In genomic region chr19:18155095-18156087, GRCh38 we compare ENCODE assay signal across 18 cellular contexts. TPM values are rescaled to one million over a fixed set of nuclear protein-coding genes. Genes with fewer than 3 reads are reported as not detected.
A peak's percentile ranks its signal among the peaks of the same experiment; 100 is the strongest.
DNase-seq lines count a peak whose midpoint lies in the region; ATAC-seq, FAIRE-seq and TF ChIP-seq lines count a peak whose summit lies in the region.
"Had no signal": no experiment of that assay in that cellular context is flagged by ENCODE, and none has a peak within 500 bp of the region (broad histone marks: within the 10 kb centered on the region; RNA-seq: fewer than 3 reads in every experiment).

No MANE protein-coding gene starts in this region.

- H3K4me2 ChIP-seq in GM12878 (ENCODE audit: control insufficient read depth, insufficient read depth): no peak overlapping the region

- TF ChIP-seq POLR2A in GM12878 (IDR thresholded peaks at IDR 0.05; ENCODE audit: low read depth, low read length) (peak; percentile 20; the same call in 1 of the 2 replicates), suprapubic skin (IDR thresholded peaks at IDR 0.05) (no peak)

- H3K4me3 ChIP-seq in LNCaP clone FGC (ENCODE audit: low read depth, low read length) (peak overlapping the region; percentile 15), GM12878 (no peak overlapping the region), lower lobe of right lung (peak overlapping the region; percentile 7), suprapubic skin (peak overlapping the region; percentile 13)

- in situ Hi-C loops in GM12878 (cut with MboI): no loop called here

- DNase-seq in LNCaP clone FGC (ENCODE audit: low read depth): no peak
- no peak for DNase-seq in GM12878 (ENCODE audit: low read depth, low spot score)
- peak; percentile 75 for DNase-seq in lower lobe of right lung
- DNase-seq in suprapubic skin (ENCODE audit: low spot score in 2 of 2): no peak
- no peak for DNase-seq in NCI-H1417 (lab: John Stamatoyannopoulos, UW)
- no peak for DNase-seq in stimulated activated CD4-positive, alpha-beta T cell treated with anti-CD3 and anti-CD28 coated beads, Interleukin-15, amount 100 ng/mL, for 24 hours
- DNase-seq: activated CD8-positive, alpha-beta memory T cell treated with anti-CD3 and anti-CD28 coated beads for 24 hours; activated naive CD8-positive, alpha-beta T cell treated with anti-CD3 and anti-CD28 coated beads, Interleukin-2, amount 10 ng/mL, durations not matched to agents 7 days and 5 days; Kasumi-1; midbrain; NCI-H187 treated with DMSO at 0.1 percent for 48 hours; retina; RPMI8226; stimulated activated naive CD8-positive, alpha-beta T cell treated with anti-CD3 and anti-CD28 coated beads, Interleukin-15, Interleukin-2, amounts not matched to agents 100 U/mL and 50 U/mL, for 24 hours; T1000 had no signal

- H3K36me3 ChIP-seq in GM12878 (ENCODE audit: control insufficient read depth in 2 of 2, insufficient read depth in 2 of 2, low read length in 1 of 2) (peaks cover 0 to 6% of the 10 kb centered on the region in 2 experiments; a peak in 3 of 4 replicates), lower lobe of right lung (peaks cover 12% of the 10 kb centered on the region), suprapubic skin (no peaks in the 10 kb centered on the region)

- H3K27ac ChIP-seq in GM12878 (ENCODE audit: control insufficient read depth, insufficient read depth): no peak overlapping the region
- H3K27ac ChIP-seq in lower lobe of right lung: peak overlapping the region; percentile 38
- H3K27ac ChIP-seq in suprapubic skin: peak overlapping the region; percentile 28

- no peak overlapping the region for H3K9ac ChIP-seq in GM12878 (ENCODE audit: control insufficient read depth, insufficient read depth, low read length)

- CTCF ChIA-PET in GM12878 (lab: Yijun Ruan, JAX): interaction anchor here (0.5 to 2.0 kb wide), 4 partner anchors 13 to 268 kb away, joined by 3 to 6 read pairs (median 4); no protein-coding TSS in a partner anchor

- no peak for TF ChIP-seq RAD21 in GM12878 (IDR thresholded peaks at IDR 0.05; ENCODE audit: insufficient read depth, low read depth, low read length)

- no peak for TF ChIP-seq EP300 in GM12878 (IDR thresholded peaks at IDR 0.05; ENCODE audit: borderline replicate concordance in 1 of 2, control insufficient read depth in 1 of 2, low read depth in 2 of 2, low read length in 2 of 2)
- TF ChIP-seq EP300 in suprapubic skin (IDR thresholded peaks at IDR 0.05): no peak

- H3K27me3 ChIP-seq in GM12878 (replicated peaks in 1 of 2; ENCODE audit: control insufficient read depth in 2 of 2, insufficient read depth in 2 of 2, low read length in 1 of 2) (no peaks in the 10 kb centered on the region), lower lobe of right lung (ENCODE audit: low read depth) (no peaks in the 10 kb centered on the region), suprapubic skin (no peaks in the 10 kb centered on the region)

- RAD21 ChIA-PET in GM12878 (lab: Charles Lee; ENCODE audit: unreplicated experiment): no interaction called here

- no peak for FAIRE-seq in GM12878 (lab: Jason Lieb, UNC)

- no peak overlapping the region for H2AFZ ChIP-seq in GM12878 (ENCODE audit: control insufficient read depth, low read depth, low read length)
- H2AFZ ChIP-seq: GM23338 had no signal

- ATAC-seq in GM12878: no peak
- no peak for ATAC-seq in lower lobe of right lung
- no peak for ATAC-seq in GM18870 (IDR thresholded peaks at IDR 0.05; ENCODE audit: unreplicated experiment)
- ATAC-seq: GM23338; stimulated activated naive CD8-positive, alpha-beta T cell treated with anti-CD3 and anti-CD28 coated beads, Interleukin-15, Interleukin-2, amounts not matched to agents 100 U/mL and 50 U/mL, for 24 hours had no signal

- peaks cover 16% of the 10 kb centered on the region for H3K4me1 ChIP-seq in GM12878 (ENCODE audit: control insufficient read depth, insufficient read depth, low read length)
- peaks cover 48% of the 10 kb centered on the region for H3K4me1 ChIP-seq in lower lobe of right lung
- peaks cover 69% of the 10 kb centered on the region for H3K4me1 ChIP-seq in suprapubic skin

- POLR2A ChIA-PET in GM12878 (lab: Charles Lee): interaction anchor here (0.6 kb wide), 2 partner anchors 85 to 191 kb away, joined by 4 to 6 read pairs; no protein-coding TSS in a partner anchor

- no peaks in the 10 kb centered on the region for H4K20me1 ChIP-seq in GM12878 (ENCODE audit: control insufficient read depth, insufficient read depth)

- intact Hi-C loops in GM12878 (cut with micrococcal nuclease; ENCODE audit: unreplicated experiment): no loop called here
- intact Hi-C loops in lower lobe of right lung (cut with DNase I): no loop called here

- SMC1A ChIA-PET in GM12878 (lab: Charles Lee; ENCODE audit: uncharacterized antibody, unreplicated experiment): interaction anchor here (0.9 to 1.2 kb wide), 2 partner anchors 42 to 44 kb away, joined by 3 read pairs; no protein-coding TSS in a partner anchor

- peaks cover 11% of the 10 kb centered on the region for H3K79me2 ChIP-seq in GM12878 (ENCODE audit: control insufficient read depth, insufficient read depth, low read length)

- WGBS in GM12878 (ENCODE audit: insufficient coverage, insufficient replicate concordance, low lambda C conversion rate, missing lambda C conversion rate): 95% methylated on average over 36 of the region's 43 CpGs
- 79% methylated on average over 5 of the region's 43 CpGs for WGBS in suprapubic skin

- TF ChIP-seq CTCF in LNCaP clone FGC (IDR thresholded peaks at IDR 0.05; ENCODE audit: control insufficient read depth, extremely low read depth, insufficient read depth) (no peak), GM12878 (IDR thresholded peaks at IDR 0.05 in 2 of 3, conservative IDR thresholded peaks at IDR 0.05 in 1 of 3; ENCODE audit: control insufficient read depth in 2 of 3, extremely low read depth in 1 of 3, insufficient read depth in 1 of 3, low read depth in 3 of 3, low read length in 3 of 3) (no peak), lower lobe of right lung (IDR thresholded peaks at IDR 0.05) (no peak), suprapubic skin (IDR thresholded peaks at IDR 0.05) (no peak)

- BruUV-seq in GM12878 (replicated peaks; lab: Mats Ljungman, UMichigan): no TSS peak

- H3K9me3 ChIP-seq in GM12878 (replicated peaks; ENCODE audit: control insufficient read depth, insufficient read depth, low read length) (no peaks in the 10 kb centered on the region), lower lobe of right lung (no peaks in the 10 kb centered on the region), suprapubic skin (no peaks in the 10 kb centered on the region)
- H3K9me3 ChIP-seq: Caco-2 had no signal

RNA-seq across cellular contexts. Expression of gene PIK3R2, which starts 2.4 kb away (rescaled TPM):
- 11.5 and 13.9 TPM in 2 replicates for total RNA-seq in GM12878 (2013; cell fraction: nucleolus; rRNA removed)
- total RNA-seq in GM12878 (2014; rRNA removed) (6.3 and 8.0 TPM in 2 replicates), GM12878 (2014; rRNA removed; fragmentation: Illumina TruSeq; extraction: Trizol) (1.9 and 3.9 TPM in 2 replicates), GM12878 (2021) (22.6 and 23.3 TPM in 2 replicates), lower lobe of right lung (21.6 TPM), suprapubic skin (10 to 100 TPM; 14.1 to 25.9 (median 19.5) TPM)
- polyA plus RNA-seq in GM12878 (2011; ENCODE audit: low read depth): 4.0 TPM
- polyA plus RNA-seq in GM12878 (2011; rRNA removed) (2.9 and 6.4 TPM in 2 replicates), GM12878 (2014; fragmentation: Illumina TruSeq; extraction: Trizol) (0.73 and 3.4 TPM in 2 replicates), GM12878 (2014; fragmentation: Nextera tagmentation; extraction: Ambion mirVana) (under 1 TPM; 0.26 to 0.75 TPM), GM12878 (2014; rRNA removed) (5.2 and 5.8 TPM in 2 replicates), GM12878 (2016; fragmentation: Nextera tagmentation; extraction: Ambion mirVana) (1 to 10 TPM; 1.1 TPM)
- 5.3 and 6.3 TPM in 2 replicates for polyA plus RNA-seq in GM12878 (2011; cell fraction: cytosol; rRNA removed)
- 10.3 and 15.7 TPM in 2 replicates for polyA plus RNA-seq in GM12878 (2011; cell fraction: nucleus; rRNA removed)
- 6.4 and 8.5 TPM in 2 replicates for polyA plus RNA-seq in GM12878 (2012)
- 6.4 and 9.5 TPM in 2 replicates for polyA minus RNA-seq in GM12878 (2011; rRNA and poly(A)+ RNA removed)
- polyA minus RNA-seq in GM12878 (2011; cell fraction: cytosol; rRNA and poly(A)+ RNA removed): 2.9 and 8.8 TPM in 2 replicates
- polyA minus RNA-seq in GM12878 (2011; cell fraction: nucleus; rRNA and poly(A)+ RNA removed): 2.1 and 3.8 TPM in 2 replicates

RNA-seq across cellular contexts. Expression of gene IFI30, which starts 18.2 kb away (rescaled TPM):
- total RNA-seq in GM12878 (2013; cell fraction: nucleolus; rRNA removed): 168 and 207 TPM in 2 replicates
- total RNA-seq in GM12878 (2014; rRNA removed): 747 and 845 TPM in 2 replicates
- total RNA-seq in GM12878 (2014; rRNA removed; fragmentation: Illumina TruSeq; extraction: Trizol): 221 and 225 TPM in 2 replicates
- 301 and 314 TPM in 2 replicates for total RNA-seq in GM12878 (2021)
- 218 TPM for polyA plus RNA-seq in GM12878 (2011; ENCODE audit: low read depth)
- polyA plus RNA-seq in GM12878 (2011; rRNA removed): 232 and 365 TPM in 2 replicates
- 606 and 650 TPM in 2 replicates for polyA plus RNA-seq in GM12878 (2011; cell fraction: cytosol; rRNA removed)
- polyA plus RNA-seq in GM12878 (2011; cell fraction: nucleus; rRNA removed): 189 and 350 TPM in 2 replicates
- 260 and 337 TPM in 2 replicates for polyA plus RNA-seq in GM12878 (2012)
- polyA plus RNA-seq in GM12878 (2014; fragmentation: Illumina TruSeq; extraction: Trizol): 147 and 257 TPM in 2 replicates
- 1,000 to 10,000 TPM; 1,054 to 1,112 TPM for polyA plus RNA-seq in GM12878 (2014; fragmentation: Nextera tagmentation; extraction: Ambion mirVana)
- polyA plus RNA-seq in GM12878 (2014; rRNA removed): 492 and 678 TPM in 2 replicates
- 100 to 1,000 TPM; 445 to 456 TPM for polyA plus RNA-seq in GM12878 (2016; fragmentation: Nextera tagmentation; extraction: Ambion mirVana)
- 327 and 421 TPM in 2 replicates for polyA minus RNA-seq in GM12878 (2011; rRNA and poly(A)+ RNA removed)
- 126 and 162 TPM in 2 replicates for polyA minus RNA-seq in GM12878 (2011; cell fraction: cytosol; rRNA and poly(A)+ RNA removed)
- 67.9 and 87.0 TPM in 2 replicates for polyA minus RNA-seq in GM12878 (2011; cell fraction: nucleus; rRNA and poly(A)+ RNA removed)
- 682 TPM for total RNA-seq in lower lobe of right lung
- total RNA-seq in suprapubic skin: 10 to 100 TPM; 13.4 to 37.2 (median 35.1) TPM

RNA-seq across cellular contexts. Expression of gene MPV17L2, which starts 37.6 kb away (rescaled TPM):
- 3.3 and 7.4 TPM in 2 replicates for total RNA-seq in GM12878 (2013; cell fraction: nucleolus; rRNA removed)
- total RNA-seq in GM12878 (2014; rRNA removed): 26.7 and 32.0 TPM in 2 replicates
- 13.6 and 15.4 TPM in 2 replicates for total RNA-seq in GM12878 (2014; rRNA removed; fragmentation: Illumina TruSeq; extraction: Trizol)
- total RNA-seq in GM12878 (2021): 17.9 and 19.9 TPM in 2 replicates
- polyA plus RNA-seq in GM12878 (2011; ENCODE audit: low read depth): 3.9 TPM
- 7.1 and 17.1 TPM in 2 replicates for polyA plus RNA-seq in GM12878 (2011; rRNA removed)
- polyA plus RNA-seq in GM12878 (2011; cell fraction: cytosol; rRNA removed): 23.4 and 34.7 TPM in 2 replicates
- 12.4 and 16.0 TPM in 2 replicates for polyA plus RNA-seq in GM12878 (2011; cell fraction: nucleus; rRNA removed)
- polyA plus RNA-seq in GM12878 (2012): 8.3 and 8.4 TPM in 2 replicates
- 10.4 and 25.9 TPM in 2 replicates for polyA plus RNA-seq in GM12878 (2014; fragmentation: Illumina TruSeq; extraction: Trizol)
- 1 to 10 TPM; 5.1 to 7.7 TPM for polyA plus RNA-seq in GM12878 (2014; fragmentation: Nextera tagmentation; extraction: Ambion mirVana)
- 39.4 and 44.5 TPM in 2 replicates for polyA plus RNA-seq in GM12878 (2014; rRNA removed)
- polyA plus RNA-seq in GM12878 (2016; fragmentation: Nextera tagmentation; extraction: Ambion mirVana): 10 to 100 TPM; 46.2 to 57.2 TPM
- 16.2 and 19.9 TPM in 2 replicates for polyA minus RNA-seq in GM12878 (2011; rRNA and poly(A)+ RNA removed)
- polyA minus RNA-seq in GM12878 (2011; cell fraction: cytosol; rRNA and poly(A)+ RNA removed): 6.1 and 7.6 TPM in 2 replicates
- 2.9 and 7.6 TPM in 2 replicates for polyA minus RNA-seq in GM12878 (2011; cell fraction: nucleus; rRNA and poly(A)+ RNA removed)
- total RNA-seq in lower lobe of right lung: 6.6 TPM
- 10 to 100 TPM in 3 of 4 donors, 1 to 10 TPM in 1; 4.8 to 27.2 (median 14.7) TPM for total RNA-seq in suprapubic skin

RNA-seq across cellular contexts. Expression of gene RAB3A, which starts 48.5 kb away (rescaled TPM):
- total RNA-seq in GM12878 (2013; cell fraction: nucleolus; rRNA removed): 9.4 and 18.2 TPM in 2 replicates
- total RNA-seq in GM12878 (2014; rRNA removed) (0.98 and 1.2 TPM in 2 replicates), GM12878 (2014; rRNA removed; fragmentation: Illumina TruSeq; extraction: Trizol) (0.51 and 0.67 TPM in 2 replicates), GM12878 (2021) (2.9 and 3.5 TPM in 2 replicates), lower lobe of right lung (2.7 TPM), suprapubic skin (1 to 10 TPM; 1.9 to 5.3 (median 1.9) TPM)
- 0.73 TPM for polyA plus RNA-seq in GM12878 (2011; ENCODE audit: low read depth)
- polyA plus RNA-seq in GM12878 (2011; rRNA removed) (1.3 and 2.8 TPM in 2 replicates), GM12878 (2014; fragmentation: Illumina TruSeq; extraction: Trizol) (0.54 and 1.1 TPM in 2 replicates), GM12878 (2014; fragmentation: Nextera tagmentation; extraction: Ambion mirVana) (under 1 TPM in 1 of 2 experiments, not detected in 1; 0.07 TPM), GM12878 (2014; rRNA removed) (1.0 and 2.5 TPM in 2 replicates), GM12878 (2016; fragmentation: Nextera tagmentation; extraction: Ambion mirVana) (1 to 10 TPM; 1.6 to 2.0 TPM)
- polyA plus RNA-seq in GM12878 (2011; cell fraction: cytosol; rRNA removed): 3.9 and 4.9 TPM in 2 replicates
- polyA plus RNA-seq in GM12878 (2011; cell fraction: nucleus; rRNA removed): 9.4 and 10.2 TPM in 2 replicates
- polyA plus RNA-seq in GM12878 (2012): 1.5 and 3.5 TPM in 2 replicates
- 13.7 and 23.1 TPM in 2 replicates for polyA minus RNA-seq in GM12878 (2011; rRNA and poly(A)+ RNA removed)
- 3.7 and 6.1 TPM in 2 replicates for polyA minus RNA-seq in GM12878 (2011; cell fraction: cytosol; rRNA and poly(A)+ RNA removed)
- polyA minus RNA-seq in GM12878 (2011; cell fraction: nucleus; rRNA and poly(A)+ RNA removed): 8.9 and 16.6 TPM in 2 replicates

RNA-seq across cellular contexts. Expression of gene MAST3, which starts 57.8 kb away (rescaled TPM):
- total RNA-seq in GM12878 (2013; cell fraction: nucleolus; rRNA removed): 26.5 and 29.4 TPM in 2 replicates
- total RNA-seq in GM12878 (2014; rRNA removed) (6.1 and 6.4 TPM in 2 replicates), GM12878 (2014; rRNA removed; fragmentation: Illumina TruSeq; extraction: Trizol) (2.7 and 3.0 TPM in 2 replicates), GM12878 (2021) (21.5 and 22.2 TPM in 2 replicates), lower lobe of right lung (29.2 TPM), suprapubic skin (10 to 100 TPM; 13.4 to 29.7 (median 20.0) TPM)
- 4.8 TPM for polyA plus RNA-seq in GM12878 (2011; ENCODE audit: low read depth)
- polyA plus RNA-seq in GM12878 (2011; rRNA removed) (1.9 and 4.5 TPM in 2 replicates), GM12878 (2014; fragmentation: Illumina TruSeq; extraction: Trizol) (2.8 and 5.3 TPM in 2 replicates), GM12878 (2014; fragmentation: Nextera tagmentation; extraction: Ambion mirVana) (1 to 10 TPM; 3.5 to 8.5 TPM), GM12878 (2014; rRNA removed) (9.7 and 11.8 TPM in 2 replicates), GM12878 (2016; fragmentation: Nextera tagmentation; extraction: Ambion mirVana) (10 to 100 TPM in 1 of 2 experiments, 1 to 10 TPM in 1; 9.7 to 10.5 TPM)
- 5.0 and 5.8 TPM in 2 replicates for polyA plus RNA-seq in GM12878 (2011; cell fraction: cytosol; rRNA removed)
- polyA plus RNA-seq in GM12878 (2011; cell fraction: nucleus; rRNA removed): 22.0 and 27.3 TPM in 2 replicates
- 9.5 and 13.3 TPM in 2 replicates for polyA plus RNA-seq in GM12878 (2012)
- 6.1 and 10.3 TPM in 2 replicates for polyA minus RNA-seq in GM12878 (2011; rRNA and poly(A)+ RNA removed)
- 7.2 and 7.9 TPM in 2 replicates for polyA minus RNA-seq in GM12878 (2011; cell fraction: cytosol; rRNA and poly(A)+ RNA removed)
- 9.4 and 12.9 TPM in 2 replicates for polyA minus RNA-seq in GM12878 (2011; cell fraction: nucleus; rRNA and poly(A)+ RNA removed)

Comparison
In these comparisons a context has a peak if more than half of its experiments do, and no peak if none do; other contexts are left out.
1. RNA of gene IFI30, which starts 18.2 kb away (total RNA-seq): 682 TPM in lower lobe of right lung (single experiment) and 168 to 845 TPM in GM12878; 13.4 to 37.2 TPM in suprapubic skin; every median in the first group is over 4 times any median in the second.